24 cellular contexts compared by ENCODE assay signal in the genomic region with DNA sequence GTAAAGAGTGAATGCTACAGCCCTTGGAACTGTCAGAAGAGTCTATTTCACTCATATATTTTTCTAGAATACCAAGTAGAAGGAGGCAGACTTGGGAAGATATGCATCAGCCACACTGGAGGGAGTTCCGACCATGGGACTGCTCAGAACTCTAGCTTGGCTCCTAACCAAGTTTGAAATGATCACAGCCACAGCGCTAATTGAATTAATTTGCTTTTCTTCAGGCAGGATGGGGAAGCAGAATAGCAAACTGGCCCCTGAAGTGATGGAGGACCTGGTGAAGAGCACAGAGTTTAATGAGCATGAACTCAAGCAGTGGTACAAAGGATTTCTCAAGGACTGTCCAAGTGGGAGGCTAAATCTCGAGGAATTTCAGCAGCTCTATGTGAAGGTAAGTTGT. TPM values are rescaled to one million over a fixed set of nuclear protein-coding genes. Genes with fewer than 3 reads are reported as not detected.
DNase-seq lines count a peak whose midpoint lies in the region; ATAC-seq, FAIRE-seq and TF ChIP-seq lines count a peak whose summit lies in the region.
"Had no signal": no experiment of that assay in that cellular context is flagged by ENCODE, and none has a peak within 500 bp of the region (broad histone marks: within the 10 kb centered on the region; RNA-seq: fewer than 3 reads in every experiment).

No MANE protein-coding gene starts in this region.

- H3K27ac ChIP-seq in K562 (ENCODE audit: extremely low read depth, low read depth, low read length) (no peak overlapping the region), keratinocyte (ENCODE audit: control insufficient read depth, insufficient read depth, low read length) (peak overlapping the region; percentile 73), suprapubic skin (no peak overlapping the region)
- H3K27ac ChIP-seq: SJSA1 had no signal

- intact Hi-C loops in K562 (cut with micrococcal nuclease): no loop called here

- WGBS in K562 (ENCODE audit: insufficient coverage, low coverage, missing lambda C conversion rate): 4% methylated on average over 3 of the region's 3 CpGs
- WGBS in suprapubic skin: 73% methylated on average over 3 of the region's 3 CpGs

- H3K79me2 ChIP-seq in K562 (ENCODE audit: control insufficient read depth, insufficient read depth, low read length): no peaks in the 10 kb centered on the region
- no peaks in the 10 kb centered on the region for H3K79me2 ChIP-seq in keratinocyte (ENCODE audit: control insufficient read depth, insufficient read depth, low read length)

- H3K4me1 ChIP-seq in BE2C: no peaks in the 10 kb centered on the region; the same call in 1 of the 2 replicates
- peaks cover 0 to 25% of the 10 kb centered on the region in 2 experiments; a peak in 3 of 5 replicates for H3K4me1 ChIP-seq in K562 (replicated peaks in 1 of 2; ENCODE audit: control insufficient read depth in 2 of 2, insufficient read depth in 2 of 2, low read length in 2 of 2)
- peaks cover 82% of the 10 kb centered on the region for H3K4me1 ChIP-seq in keratinocyte (ENCODE audit: control insufficient read depth, extremely low read depth, insufficient read depth, low read length)
- peaks cover 38% of the 10 kb centered on the region for H3K4me1 ChIP-seq in suprapubic skin

- no TSS peak for BruUV-seq in K562 (replicated peaks; lab: Mats Ljungman, UMichigan)

- no peak for TF ChIP-seq POLR2A in K562 (conservative IDR thresholded peaks at IDR 0.05)
- TF ChIP-seq POLR2A in suprapubic skin (IDR thresholded peaks at IDR 0.05): no peak

- H3K9me3 ChIP-seq in BE2C (no peaks in the 10 kb centered on the region), K562 (replicated peaks; ENCODE audit: control insufficient read depth, insufficient read depth, low read depth, low read length) (no peaks in the 10 kb centered on the region), keratinocyte (ENCODE audit: control insufficient read depth, low read depth, low read length) (no peaks in the 10 kb centered on the region), suprapubic skin (no peaks in the 10 kb centered on the region)
- H3K9me3 ChIP-seq: SJSA1 had no signal

- no peak overlapping the region; the same call in 1 of the 2 replicates for H3K4me2 ChIP-seq in K562 (ENCODE audit: insufficient read depth, low read length)
- H3K4me2 ChIP-seq in keratinocyte (ENCODE audit: control insufficient read depth, extremely low read depth, insufficient read depth, low read depth, low read length): peak overlapping the region; percentile 39

- in situ Hi-C loops in K562 (cut with MboI): no loop called here

- H2AFZ ChIP-seq in K562 (ENCODE audit: low read depth, low read length) (no peak overlapping the region), keratinocyte (ENCODE audit: control insufficient read depth, low read length) (peak overlapping the region; percentile 76)

- dilution Hi-C loops in keratinocyte (cut with MboI; ENCODE audit: extremely low pct_ligation_motif_present, low sequenced_read_pairs): no loop called here

- POLR2A ChIA-PET in K562 (lab: Yijun Ruan, JAX): no interaction called here

- no peak for TF ChIP-seq RAD21 in K562 (CRISPR knock-in tag; conservative IDR thresholded peaks at IDR 0.05 in 1 of 2, IDR thresholded peaks at IDR 0.05 in 1 of 2)

- 0 out of 2 replicates have a peak, but pooled peaks cover 4% of the 10 kb centered on the region for H3K27me3 ChIP-seq in BE2C
- H3K27me3 ChIP-seq in K562 (ENCODE audit: control insufficient read depth in 2 of 2, insufficient read depth in 2 of 2, low read length in 2 of 2): no peaks in the 10 kb centered on the region
- H3K27me3 ChIP-seq in keratinocyte (ENCODE audit: control insufficient read depth, extremely low read depth, insufficient read depth, low read length): no peaks in the 10 kb centered on the region
- H3K27me3 ChIP-seq in suprapubic skin: no peaks in the 10 kb centered on the region
- H3K27me3 ChIP-seq: SJSA1 had no signal

- TF ChIP-seq EP300 in K562 (IDR thresholded peaks at IDR 0.05; ENCODE audit: low read length) (no peak), suprapubic skin (IDR thresholded peaks at IDR 0.05) (no peak)

- TF ChIP-seq CTCF in BE2C (IDR thresholded peaks at IDR 0.05; ENCODE audit: low read depth, low read length): no peak
- no peak for TF ChIP-seq CTCF in K562 (IDR thresholded peaks at IDR 0.05 in 2 of 3, conservative IDR thresholded peaks at IDR 0.05 in 1 of 3; ENCODE audit: insufficient read depth in 2 of 3, low read depth in 1 of 3, low read length in 3 of 3)
- no peak for TF ChIP-seq CTCF in keratinocyte (optimal IDR thresholded peaks at IDR 0.05 in 1 of 3, IDR thresholded peaks at IDR 0.05 in 1 of 3, conservative IDR thresholded peaks at IDR 0.05 in 1 of 3; ENCODE audit: extremely low read depth in 1 of 3, insufficient read depth in 2 of 3, low read length in 3 of 3)
- no peak for TF ChIP-seq CTCF in suprapubic skin (IDR thresholded peaks at IDR 0.05)

- no peaks in the 10 kb centered on the region for H3K36me3 ChIP-seq in BE2C
- H3K36me3 ChIP-seq in K562 (ENCODE audit: control insufficient read depth, insufficient read depth, low read length): no peaks in the 10 kb centered on the region
- no peaks in the 10 kb centered on the region for H3K36me3 ChIP-seq in keratinocyte (ENCODE audit: control insufficient read depth in 2 of 2, extremely low read depth in 1 of 2, insufficient read depth in 2 of 2, low read length in 2 of 2)
- H3K36me3 ChIP-seq in suprapubic skin: no peaks in the 10 kb centered on the region
- H3K36me3 ChIP-seq: SJSA1 had no signal

- H3K4me3 ChIP-seq in BE2C (ENCODE audit: low read depth, low read length) (no peak overlapping the region), K562 (no peak overlapping the region), keratinocyte (ENCODE audit: control insufficient read depth in 2 of 3, extremely low read depth in 1 of 3, insufficient read depth in 2 of 3, low read depth in 1 of 3, low read length in 3 of 3) (no peak overlapping the region), suprapubic skin (no peak overlapping the region)
- H3K4me3 ChIP-seq: SJSA1 had no signal

- DNase-seq in BE2C (peak; percentile 13), DMS79 treated with DMSO at 0.1 percent for 48 hours (lab: John Stamatoyannopoulos, UW) (peak; percentile 62), K562 (ENCODE audit: extremely low read depth in 1 of 4, low spot score in 3 of 4) (no peak), keratinocyte (ENCODE audit: low read depth, low spot score) (no peak), NCI-H2107 treated with DMSO at 0.1 percent for 48 hours (lab: John Stamatoyannopoulos, UW; ENCODE audit: unreplicated experiment) (no peak), suprapubic skin (ENCODE audit: low spot score in 2 of 2) (no peak), GF-D8 (lab: John Stamatoyannopoulos, UW) (no peak)
- DNase-seq: CD4-positive, CD25-positive, alpha-beta regulatory T cell; H9; HFFc6; Kasumi-1; NCI-H1417 treated with DMSO at 0.1 percent for 48 hours; NCI-H187 treated with DMSO at 0.1 percent for 48 hours; NCI-H2171; NCI-H345; NCI-H524; NCI-H82; SW 1271 had no signal

- no peak for ATAC-seq in K562
- ATAC-seq: Right ventricle myocardium inferior had no signal

- FAIRE-seq in K562 (lab: Jason Lieb, UNC) (peak; percentile 35), keratinocyte (lab: Jason Lieb, UNC) (peak; percentile 58)
- FAIRE-seq: G401.6, RCC 7860 had no signal

- H4K20me1 ChIP-seq in K562 (replicated peaks; ENCODE audit: control insufficient read depth, insufficient read depth, low read length) (no peaks in the 10 kb centered on the region; the same call in 1 of the 2 replicates), keratinocyte (ENCODE audit: control insufficient read depth, extremely low read depth, insufficient read depth, low read length) (no peaks in the 10 kb centered on the region)

- CTCF ChIA-PET in K562 (lab: Yijun Ruan, JAX; ENCODE audit: low intra/inter-chr PET ratio): no interaction called here

- H3K9me1 ChIP-seq in K562 (ENCODE audit: control insufficient read depth, insufficient read depth, low read length) (no peaks in the 10 kb centered on the region), keratinocyte (ENCODE audit: control insufficient read depth, extremely low read depth, insufficient read depth, low read length) (no peaks in the 10 kb centered on the region)

- no peak overlapping the region for H3K9ac ChIP-seq in K562 (ENCODE audit: insufficient read depth in 1 of 2, low read depth in 2 of 2, low read length in 2 of 2)
- H3K9ac ChIP-seq in keratinocyte (ENCODE audit: control insufficient read depth, extremely low read depth, insufficient read depth, low read length): peak overlapping the region; percentile 28

TF ChIP-seq in K562, 482 proteins besides CTCF, POLR2A, EP300 and RAD21 (continues in another document):
- no peak for TF ChIP-seq ZNF57 (CRISPR knock-in tag; IDR thresholded peaks at IDR 0.05)
- no peak for TF ChIP-seq TAL1 (IDR thresholded peaks at IDR 0.05)

RNA-seq across cellular contexts. Expression of a gene that starts 51.4 kb away (rescaled TPM):
- polyA plus RNA-seq in BE2C (2012; ENCODE audit: insufficient read depth, insufficient read length, low read depth): not detected
- not detected in 2 replicates for total RNA-seq in K562 (2011; cell fraction: chromatin; rRNA removed; ENCODE audit: low replicate concordance)
- total RNA-seq in K562 (2011; cell fraction: nucleolus; rRNA removed): not detected in 2 replicates
- total RNA-seq in K562 (2011; cell fraction: nucleoplasm; rRNA removed): not detected in 2 replicates
- total RNA-seq in K562 (2014; rRNA removed) (not detected in 2 replicates), K562 (2014; rRNA removed; fragmentation: Illumina TruSeq; extraction: Trizol) (not detected in 2 replicates), K562 (2015; rRNA removed; fragmentation: Illumina TruSeq; extraction: Trizol) (not detected in 2 replicates), K562 (2021) (not detected in 2 replicates), suprapubic skin (10 to 100 TPM in 3 of 4 donors, 1 to 10 TPM in 1; 6.0 to 18.8 (median 15.2) TPM)
- polyA plus RNA-seq in K562 (2011; rRNA removed) (0.20 TPM in 1 of 2 replicates, not detected in the other), K562 (2014; fragmentation: Illumina TruSeq; extraction: Trizol) (not detected in 2 replicates), K562 (2014; fragmentation: Nextera tagmentation; extraction: Ambion mirVana) (not detected), K562 (2014; rRNA removed) (not detected in 2 replicates), keratinocyte (18.4 to 41.1 TPM (median 32.1 TPM) in 3 replicates)
- polyA plus RNA-seq in K562 (2011; cell fraction: cytosol; rRNA removed): not detected in 2 replicates
- not detected in 2 replicates for polyA plus RNA-seq in K562 (2011; cell fraction: nucleus; rRNA removed)
- 0.10 and 0.17 TPM in 2 replicates for polyA plus RNA-seq in K562 (2012)
- polyA minus RNA-seq in K562 (2011; rRNA and poly(A)+ RNA removed): not detected in 2 replicates
- not detected in 2 replicates for polyA minus RNA-seq in K562 (2011; cell fraction: cytosol; rRNA and poly(A)+ RNA removed)
- polyA minus RNA-seq in K562 (2011; cell fraction: nucleus; rRNA and poly(A)+ RNA removed): not detected in 2 replicates
- 27.0 TPM for polyA plus RNA-seq in keratinocyte (2011; ENCODE audit: low read depth)
- 27.3 and 29.6 TPM in 2 replicates for polyA plus RNA-seq in keratinocyte (2011; cell fraction: cytosol; rRNA removed)
- 16.4 and 21.3 TPM in 2 replicates for polyA plus RNA-seq in keratinocyte (2011; cell fraction: nucleus; rRNA removed)
- polyA plus RNA-seq in keratinocyte (2012; ENCODE audit: low replicate concordance): 11.3 and 13.0 TPM in 2 replicates
- polyA minus RNA-seq in keratinocyte: 16.4 to 29.2 TPM (median 19.6 TPM) in 3 replicates
- polyA minus RNA-seq in keratinocyte (2011; cell fraction: cytosol; rRNA and poly(A)+ RNA removed): 7.3 TPM
- polyA minus RNA-seq in keratinocyte (2011; cell fraction: nucleus; rRNA and poly(A)+ RNA removed): 5.1 and 12.9 TPM in 2 replicates
- total RNA-seq: CD4-positive, CD25-positive, alpha-beta regulatory T cell; HFFc6; OCI-LY7 had no signal
- polyA plus RNA-seq: BJ; CD4-positive, CD25-positive, alpha-beta regulatory T cell had no signal

Comparison
In these comparisons a context has a peak if more than half of its experiments do, and no peak if none do; other contexts are left out.
1. DNase-seq: peak in BE2C (single experiment) and DMS79 treated with DMSO at 0.1 percent for 48 hours (single experiment); none in K562 (0 of 4), keratinocyte (single experiment), NCI-H2107 treated with DMSO at 0.1 percent for 48 hours (single experiment), suprapubic skin (0 of 2) and GF-D8 (single experiment).
2. RNA of a gene that starts 51.4 kb away (total RNA-seq): 6.0 to 18.8 TPM in suprapubic skin; not detected in K562; every median in the first group is over 4 times any median in the second.